Comparison of ENCODE assay signal across 1 cellular context in genomic region chr20:59004763-59005522, GRCh38.
TF ChIP-seq lines count a peak whose summit lies in the region.

No MANE protein-coding gene starts in this region.

TF ChIP-seq in HepG2, 621 proteins besides CTCF, POLR2A, EP300 and RAD21 (continued from another document and continues in another):
- no peak; the same call in 1 of the 2 replicates for TF ChIP-seq PRDM10 (CRISPR knock-in tag; IDR thresholded peaks at IDR 0.05; ENCODE audit: low read depth)
- TF ChIP-seq AHDC1 (CRISPR knock-in tag; IDR thresholded peaks at IDR 0.05; ENCODE audit: borderline replicate concordance), result peak; percentile 35; the same call in 1 of the 2 replicates
- TF ChIP-seq ZNF614 (CRISPR knock-in tag; IDR thresholded peaks at IDR 0.05; ENCODE audit: borderline replicate concordance), result no peak
- peak; percentile 94 for TF ChIP-seq ZFP36 (IDR thresholded peaks at IDR 0.05; ENCODE audit: borderline replicate concordance, low read depth, low read length, partially characterized antibody)
- TF ChIP-seq ZNF816 (CRISPR knock-in tag; IDR thresholded peaks at IDR 0.05; ENCODE audit: borderline replicate concordance), result no peak
- no peak for TF ChIP-seq ZBTB34 (CRISPR knock-in tag; IDR thresholded peaks at IDR 0.05)
- TF ChIP-seq FOXK1 (CRISPR knock-in tag; IDR thresholded peaks at IDR 0.05; ENCODE audit: borderline replicate concordance, low read depth), result 0 out of 2 replicates have a peak, but pooled peaks have one; percentile 16
- TF ChIP-seq TIGD3 (CRISPR knock-in tag; IDR thresholded peaks at IDR 0.05; ENCODE audit: borderline replicate concordance), result no peak
- TF ChIP-seq ZNF335 (CRISPR knock-in tag; IDR thresholded peaks at IDR 0.05), result no peak
- no peak for TF ChIP-seq ZNF678 (CRISPR knock-in tag; IDR thresholded peaks at IDR 0.05)
- TF ChIP-seq SP140L (CRISPR knock-in tag; IDR thresholded peaks at IDR 0.05; ENCODE audit: borderline replicate concordance), result no peak
- TF ChIP-seq LCORL (IDR thresholded peaks at IDR 0.05), result no peak
- no peak for TF ChIP-seq LCORL (CRISPR knock-in tag; IDR thresholded peaks at IDR 0.05)
- TF ChIP-seq ZFP91 (CRISPR knock-in tag; IDR thresholded peaks at IDR 0.05; ENCODE audit: borderline replicate concordance), result peak; percentile 53; the same call in 1 of the 2 replicates
- peak; percentile 69 for TF ChIP-seq SALL1 (CRISPR knock-in tag; IDR thresholded peaks at IDR 0.05)
- TF ChIP-seq TCF7 (IDR thresholded peaks at IDR 0.05; ENCODE audit: low read depth), result peak; percentile 74
- TF ChIP-seq ZMYM2 (CRISPR knock-in tag; IDR thresholded peaks at IDR 0.05), result peak; percentile 57; the same call in 1 of the 2 replicates
- TF ChIP-seq ZNF280D (CRISPR knock-in tag; IDR thresholded peaks at IDR 0.05), result 0 out of 2 replicates have a peak, but pooled peaks have one; percentile 47
- no peak for TF ChIP-seq ZNF749 (CRISPR knock-in tag; IDR thresholded peaks at IDR 0.05; ENCODE audit: borderline replicate concordance)
- peak; percentile 15; the same call in 1 of the 2 replicates for TF ChIP-seq PITX1 (CRISPR knock-in tag; IDR thresholded peaks at IDR 0.05)
- no peak for TF ChIP-seq KIAA2018 (CRISPR knock-in tag; IDR thresholded peaks at IDR 0.05; ENCODE audit: borderline replicate concordance)
- TF ChIP-seq FOXO1 (CRISPR knock-in tag; IDR thresholded peaks at IDR 0.05), result peak; percentile 42; the same call in 1 of the 2 replicates
- no peak for TF ChIP-seq CBFB (CRISPR knock-in tag; IDR thresholded peaks at IDR 0.05)
- TF ChIP-seq ZNF235 (CRISPR knock-in tag; IDR thresholded peaks at IDR 0.05; ENCODE audit: borderline replicate concordance), result no peak
- peak; percentile 67; the same call in 1 of the 2 replicates for TF ChIP-seq ZNF136 (CRISPR knock-in tag; IDR thresholded peaks at IDR 0.05; ENCODE audit: low read depth)
- no peak for TF ChIP-seq CENPBD1 (CRISPR knock-in tag; IDR thresholded peaks at IDR 0.05; ENCODE audit: borderline replicate concordance, low read depth)
